35 cellular contexts compared by ENCODE assay signal in the genomic region with DNA sequence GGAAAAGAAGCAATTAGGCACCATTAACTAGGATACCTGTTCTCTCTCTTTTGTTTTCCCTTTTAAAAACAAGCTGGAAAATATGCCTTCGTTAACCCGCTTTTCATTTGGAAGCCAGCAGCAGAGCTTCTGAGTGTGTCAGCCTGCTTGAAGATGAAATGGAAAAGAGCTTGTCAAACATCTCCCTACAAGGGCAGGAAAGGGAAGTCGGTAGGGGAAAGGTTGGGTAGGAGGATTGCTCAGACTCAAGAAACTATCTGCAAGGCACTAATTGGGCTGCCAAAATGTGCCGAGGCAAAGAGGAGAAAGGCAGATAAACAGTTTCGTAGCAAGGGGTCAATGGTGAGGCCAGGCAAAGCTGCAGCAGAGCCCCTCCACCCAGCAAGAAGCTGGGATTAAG.
"Had no signal": no experiment of that assay in that cellular context is flagged by ENCODE, and none has a peak within 500 bp of the region (broad histone marks: within the 10 kb centered on the region; RNA-seq: fewer than 3 reads in every experiment).

No MANE protein-coding gene starts in this region.

- H3K4me1 ChIP-seq: ascending aorta, breast epithelium, gastroesophageal sphincter had no signal

- H3K27ac ChIP-seq: ascending aorta, breast epithelium, cardiac muscle cell, coronary artery, dorsolateral prefrontal cortex, esophagus muscularis mucosa, gastroesophageal sphincter had no signal

- H3K27ac Mint-ChIP-seq: activated CD4-positive, alpha-beta T cell treated with anti-CD3 and anti-CD28 coated beads, Interleukin-2, amount 10 ng/mL, durations not matched to agents 7 days and 5 days; activated CD8-positive, alpha-beta memory T cell treated with anti-CD3 and anti-CD28 coated beads, Interleukin-2, amount 10 ng/mL, durations not matched to agents 7 days and 5 days; activated CD8-positive, alpha-beta T cell treated with anti-CD3 and anti-CD28 coated beads, Interleukin-2, amount 10 ng/mL, durations not matched to agents 7 days and 5 days; activated naive CD4-positive, alpha-beta T cell treated with anti-CD3 and anti-CD28 coated beads, Interleukin-2, amount 10 ng/mL, durations not matched to agents 7 days and 5 days; activated naive CD4-positive, alpha-beta T cell treated with anti-CD3 and anti-CD28 coated beads, Interleukin-2, amount 50 U/mL, for 72 hours; activated naive CD8-positive, alpha-beta T cell treated with anti-CD3 and anti-CD28 coated beads, Interleukin-2, amount 10 ng/mL, durations not matched to agents 7 days and 5 days; activated T-helper 1 cell treated with anti-CD3 and anti-CD28 coated beads, Interleukin-12 subunit alpha, Interleukin-12 subunit beta, Interleukin-2, Interleukin-4 antibody, amounts not matched to agents 30 ng/mL and 10 ng/mL and 1 ng/mL, durations not matched to agents 14 hours and 24 hours and 36 hours; activated T-helper 2 cell treated with anti-CD3 and anti-CD28 coated beads, Interferon-gamma antibody, Interleukin-2, Interleukin-4, amounts not matched to agents 10 μg/mL and 5 μg/mL and 100 μg/mL, durations not matched to agents 14 hours and 24 hours and 36 hours; dendritic cell treated with granulocyte-macrophage colony-stimulating factor and Interleukin-4, amounts not matched to agents 40 ng/mL and 50 ng/mL, for 4 days; effector memory CD8-positive, alpha-beta T cell; T-helper 17 cell; T-helper 2 cell treated with Interferon-gamma antibody and Interleukin-4, amounts not matched to agents 5 μg/mL and 100 μg/mL, for 36 hours had no signal

- H3K4me3 Mint-ChIP-seq: activated CD4-positive, alpha-beta T cell treated with anti-CD3 and anti-CD28 coated beads, Interleukin-2, amount 10 ng/mL, durations not matched to agents 7 days and 5 days; activated CD8-positive, alpha-beta memory T cell treated with anti-CD3 and anti-CD28 coated beads, Interleukin-2, amount 10 ng/mL, durations not matched to agents 7 days and 5 days; activated CD8-positive, alpha-beta T cell treated with anti-CD3 and anti-CD28 coated beads, Interleukin-2, amount 10 ng/mL, durations not matched to agents 7 days and 5 days; activated naive CD4-positive, alpha-beta T cell treated with anti-CD3 and anti-CD28 coated beads, Interleukin-2, amount 10 ng/mL, durations not matched to agents 7 days and 5 days; activated naive CD8-positive, alpha-beta T cell treated with anti-CD3 and anti-CD28 coated beads, Interleukin-2, amount 10 ng/mL, durations not matched to agents 7 days and 5 days; activated T-helper 1 cell treated with anti-CD3 and anti-CD28 coated beads, Interleukin-12 subunit alpha, Interleukin-12 subunit beta, Interleukin-2, Interleukin-4 antibody, amounts not matched to agents 30 ng/mL and 10 ng/mL and 1 ng/mL, durations not matched to agents 14 hours and 24 hours and 36 hours; brain; central memory CD8-positive, alpha-beta T cell; dendritic cell treated with granulocyte-macrophage colony-stimulating factor and Interleukin-4, amounts not matched to agents 40 ng/mL and 50 ng/mL, for 4 days; effector memory CD8-positive, alpha-beta T cell; T-helper 17 cell; T-helper 2 cell treated with Interferon-gamma antibody and Interleukin-4, amounts not matched to agents 5 μg/mL and 100 μg/mL, for 36 hours had no signal

- H3K36me3 ChIP-seq: ascending aorta, breast epithelium, cardiac muscle cell, esophagus muscularis mucosa, gastroesophageal sphincter had no signal

- H3K27me3 ChIP-seq: ascending aorta, cardiac muscle cell, esophagus muscularis mucosa, gastroesophageal sphincter had no signal

- H3K27me3 Mint-ChIP-seq: activated CD4-positive, alpha-beta T cell treated with anti-CD3 and anti-CD28 coated beads, Interleukin-2, amount 10 ng/mL, durations not matched to agents 7 days and 5 days; activated CD8-positive, alpha-beta memory T cell treated with anti-CD3 and anti-CD28 coated beads, Interleukin-2, amount 10 ng/mL, durations not matched to agents 7 days and 5 days; activated naive CD4-positive, alpha-beta T cell treated with anti-CD3 and anti-CD28 coated beads, Interleukin-2, amount 10 ng/mL, durations not matched to agents 7 days and 5 days had no signal

- H3K36me3 Mint-ChIP-seq: activated CD8-positive, alpha-beta memory T cell treated with anti-CD3 and anti-CD28 coated beads, Interleukin-2, amount 10 ng/mL, durations not matched to agents 7 days and 5 days; activated naive CD4-positive, alpha-beta T cell treated with anti-CD3 and anti-CD28 coated beads, Interleukin-2, amount 10 ng/mL, durations not matched to agents 7 days and 5 days; activated naive CD4-positive, alpha-beta T cell treated with anti-CD3 and anti-CD28 coated beads, Interleukin-2, amount 50 U/mL, for 72 hours; activated naive CD8-positive, alpha-beta T cell treated with anti-CD3 and anti-CD28 coated beads, Interleukin-2, amount 10 ng/mL, durations not matched to agents 7 days and 5 days; brain had no signal

- ATAC-seq: activated CD8-positive, alpha-beta memory T cell treated with anti-CD3 and anti-CD28 coated beads, Interleukin-2, amount 10 ng/mL, durations not matched to agents 7 days and 5 days; activated CD8-positive, alpha-beta T cell treated with anti-CD3 and anti-CD28 coated beads, Interleukin-2, amount 10 ng/mL, durations not matched to agents 7 days and 5 days; activated naive CD4-positive, alpha-beta T cell treated with anti-CD3 and anti-CD28 coated beads, Interleukin-2, amount 50 U/mL, for 72 hours; effector memory CD8-positive, alpha-beta T cell; gastroesophageal sphincter; T-helper 17 cell had no signal

- H3K9me3 ChIP-seq: ascending aorta, breast epithelium, esophagus muscularis mucosa, gastroesophageal sphincter had no signal

- DNase-seq: activated CD4-positive, alpha-beta T cell treated with anti-CD3 and anti-CD28 coated beads for 1 hour; activated CD4-positive, alpha-beta T cell treated with anti-CD3 and anti-CD28 coated beads for 4 hours; activated CD4-positive, alpha-beta T cell treated with anti-CD3 and anti-CD28 coated beads, Interleukin-2, amount 10 ng/mL, durations not matched to agents 7 days and 5 days; activated CD4-positive, alpha-beta T cell treated with anti-CD3 and anti-CD28 coated beads, Interleukin-2, amount 50 U/mL, for 4 hours; activated CD4-positive, CD25-positive, alpha-beta regulatory T cell; activated CD8-positive, alpha-beta memory T cell treated with anti-CD3 and anti-CD28 coated beads, Interleukin-2, amount 10 ng/mL, durations not matched to agents 7 days and 5 days; activated CD8-positive, alpha-beta memory T cell treated with anti-CD3 and anti-CD28 coated beads, Interleukin-2, amount 50 U/mL, for 4 hours; activated CD8-positive, alpha-beta T cell treated with anti-CD3 and anti-CD28 coated beads, Interleukin-2, amount 10 ng/mL, durations not matched to agents 7 days and 5 days; activated effector memory CD4-positive, alpha-beta T cell treated with anti-CD3 and anti-CD28 coated beads, Interleukin-2, amount 50 U/mL, for 16 hours; activated naive CD4-positive, alpha-beta T cell; activated naive CD4-positive, alpha-beta T cell treated with anti-CD3 and anti-CD28 coated beads, Interleukin-2, amount 10 ng/mL, durations not matched to agents 7 days and 5 days; activated naive CD8-positive, alpha-beta T cell treated with anti-CD3 and anti-CD28 coated beads, Interleukin-2, amount 10 ng/mL, durations not matched to agents 7 days and 5 days; activated T-cell treated with anti-CD3 and anti-CD28 coated beads, Interleukin-2, amount 50 U/mL, for 1 hour; activated T-cell treated with anti-CD3 and anti-CD28 coated beads, Interleukin-2, amount 50 U/mL, for 48 hours; dorsolateral prefrontal cortex; effector CD4-positive, alpha-beta T cell; effector memory CD8-positive, alpha-beta T cell; erythroblast; foreskin melanocyte; T-helper 1 cell; T-helper 17 cell; T1000 had no signal

- H3K9me3 Mint-ChIP-seq: activated CD4-positive, alpha-beta T cell treated with anti-CD3 and anti-CD28 coated beads, Interleukin-2, amount 10 ng/mL, durations not matched to agents 7 days and 5 days; activated naive CD4-positive, alpha-beta T cell treated with anti-CD3 and anti-CD28 coated beads, Interleukin-2, amount 10 ng/mL, durations not matched to agents 7 days and 5 days; activated naive CD8-positive, alpha-beta T cell treated with anti-CD3 and anti-CD28 coated beads, Interleukin-2, amount 10 ng/mL, durations not matched to agents 7 days and 5 days; activated T-helper 1 cell treated with anti-CD3 and anti-CD28 coated beads, Interleukin-12 subunit alpha, Interleukin-12 subunit beta, Interleukin-2, Interleukin-4 antibody, amounts not matched to agents 30 ng/mL and 10 ng/mL and 1 ng/mL, durations not matched to agents 14 hours and 24 hours and 36 hours; activated T-helper 2 cell treated with anti-CD3 and anti-CD28 coated beads, Interferon-gamma antibody, Interleukin-2, Interleukin-4, amounts not matched to agents 10 μg/mL and 5 μg/mL and 100 μg/mL, durations not matched to agents 14 hours and 24 hours and 36 hours; central memory CD8-positive, alpha-beta T cell; dendritic cell treated with granulocyte-macrophage colony-stimulating factor and Interleukin-4, amounts not matched to agents 40 ng/mL and 50 ng/mL, for 4 days; effector memory CD8-positive, alpha-beta T cell; T-helper 2 cell treated with Interferon-gamma antibody and Interleukin-4, amounts not matched to agents 5 μg/mL and 100 μg/mL, for 36 hours had no signal

- H3K4me3 ChIP-seq: ascending aorta, breast epithelium, cardiac muscle cell, coronary artery, dorsolateral prefrontal cortex, esophagus muscularis mucosa, gastroesophageal sphincter had no signal

- H3K4me1 Mint-ChIP-seq: activated CD4-positive, alpha-beta T cell treated with anti-CD3 and anti-CD28 coated beads, Interleukin-2, amount 10 ng/mL, durations not matched to agents 7 days and 5 days; activated CD8-positive, alpha-beta memory T cell treated with anti-CD3 and anti-CD28 coated beads, Interleukin-2, amount 10 ng/mL, durations not matched to agents 7 days and 5 days; activated naive CD4-positive, alpha-beta T cell treated with anti-CD3 and anti-CD28 coated beads, Interleukin-2, amount 10 ng/mL, durations not matched to agents 7 days and 5 days; activated naive CD8-positive, alpha-beta T cell treated with anti-CD3 and anti-CD28 coated beads, Interleukin-2, amount 10 ng/mL, durations not matched to agents 7 days and 5 days; central memory CD8-positive, alpha-beta T cell; T-helper 17 cell had no signal
